ENCODE assay signal across 18 cellular contexts in genomic region chr9:131216806-131217205, GRCh38.
"Had no signal": no experiment of that assay in that cellular context is flagged by ENCODE, and none has a peak within 500 bp of the region (broad histone marks: within the 10 kb centered on the region; RNA-seq: fewer than 3 reads in every experiment).

No MANE protein-coding gene starts in this region.

- H3K27me3 ChIP-seq: breast epithelium, tibial nerve had no signal

- H3K27me3 Mint-ChIP-seq: activated CD4-positive, alpha-beta T cell treated with anti-CD3 and anti-CD28 coated beads for 36 hours; activated naive CD4-positive, alpha-beta T cell treated with anti-CD3 and anti-CD28 coated beads, Interleukin-2, amount 10 ng/mL, durations not matched to agents 7 days and 5 days; central memory CD8-positive, alpha-beta T cell; dendritic cell treated with granulocyte-macrophage colony-stimulating factor and Interleukin-4, amounts not matched to agents 40 ng/mL and 50 ng/mL, for 4 days; memory B cell; natural killer cell treated with Interleukin-12 subunit alpha and Interleukin-12 subunit beta and Interleukin-15 and Interleukin-18, amount 100 ng/mL, for 72 hours had no signal

- ATAC-seq: activated CD4-positive, alpha-beta T cell treated with anti-CD3 and anti-CD28 coated beads for 36 hours; activated CD8-positive, alpha-beta T cell treated with anti-CD3 and anti-CD28 coated beads, Interleukin-2, amount 10 ng/mL, durations not matched to agents 7 days and 5 days; natural killer cell treated with Interleukin-12 subunit alpha and Interleukin-12 subunit beta and Interleukin-15 and Interleukin-18, amount 100 ng/mL, for 72 hours had no signal

- H3K27ac ChIP-seq: breast epithelium, epithelial cell of prostate, tibial nerve had no signal

- H3K4me1 Mint-ChIP-seq: activated naive CD4-positive, alpha-beta T cell treated with anti-CD3 and anti-CD28 coated beads, Interleukin-2, amount 10 ng/mL, durations not matched to agents 7 days and 5 days; central memory CD8-positive, alpha-beta T cell; memory B cell had no signal

- H3K27ac Mint-ChIP-seq: activated CD4-positive, alpha-beta T cell treated with anti-CD3 and anti-CD28 coated beads for 36 hours; activated CD8-positive, alpha-beta T cell treated with anti-CD3 and anti-CD28 coated beads, Interleukin-2, amount 10 ng/mL, durations not matched to agents 7 days and 5 days; activated naive CD4-positive, alpha-beta T cell treated with anti-CD3 and anti-CD28 coated beads, Interleukin-2, amount 10 ng/mL, durations not matched to agents 7 days and 5 days; dendritic cell treated with granulocyte-macrophage colony-stimulating factor and Interleukin-4, amounts not matched to agents 40 ng/mL and 50 ng/mL, for 4 days; memory B cell; natural killer cell treated with Interleukin-12 subunit alpha and Interleukin-12 subunit beta and Interleukin-15 and Interleukin-18, amount 100 ng/mL, for 72 hours had no signal

- DNase-seq: activated CD4-positive, alpha-beta T cell treated with anti-CD3 and anti-CD28 coated beads for 36 hours; activated CD4-positive, CD25-positive, alpha-beta regulatory T cell; activated CD8-positive, alpha-beta T cell treated with anti-CD3 and anti-CD28 coated beads, Interleukin-2, amount 10 ng/mL, durations not matched to agents 7 days and 5 days; activated gamma-delta T cell; activated naive CD4-positive, alpha-beta T cell treated with anti-CD3 and anti-CD28 coated beads, Interleukin-2, amount 10 ng/mL, durations not matched to agents 7 days and 5 days; amygdala; effector CD4-positive, alpha-beta T cell; head of caudate nucleus; stimulated activated CD4-positive, alpha-beta T cell treated with anti-CD3 and anti-CD28 coated beads, Interleukin-2, amount 100 ng/mL, for 48 hours; stimulated activated naive CD4-positive, alpha-beta T cell treated with Interleukin-2 at 50 U/mL for 16 hours; T-helper 1 cell had no signal

- H3K4me3 Mint-ChIP-seq: activated CD4-positive, alpha-beta T cell treated with anti-CD3 and anti-CD28 coated beads for 36 hours; activated CD8-positive, alpha-beta T cell treated with anti-CD3 and anti-CD28 coated beads, Interleukin-2, amount 10 ng/mL, durations not matched to agents 7 days and 5 days; activated naive CD4-positive, alpha-beta T cell treated with anti-CD3 and anti-CD28 coated beads, Interleukin-2, amount 10 ng/mL, durations not matched to agents 7 days and 5 days; central memory CD8-positive, alpha-beta T cell; dendritic cell treated with granulocyte-macrophage colony-stimulating factor and Interleukin-4, amounts not matched to agents 40 ng/mL and 50 ng/mL, for 4 days; memory B cell; natural killer cell treated with Interleukin-12 subunit alpha and Interleukin-12 subunit beta and Interleukin-15 and Interleukin-18, amount 100 ng/mL, for 72 hours had no signal

- H3K36me3 ChIP-seq: breast epithelium had no signal

- H3K9me3 Mint-ChIP-seq: natural killer cell treated with Interleukin-12 subunit alpha and Interleukin-12 subunit beta and Interleukin-15 and Interleukin-18, amount 100 ng/mL, for 72 hours had no signal

- H3K4me3 ChIP-seq: breast epithelium, tibial nerve had no signal

- H3K4me1 ChIP-seq: breast epithelium had no signal
